29 cellular contexts compared by ENCODE assay signal in the genomic region with DNA sequence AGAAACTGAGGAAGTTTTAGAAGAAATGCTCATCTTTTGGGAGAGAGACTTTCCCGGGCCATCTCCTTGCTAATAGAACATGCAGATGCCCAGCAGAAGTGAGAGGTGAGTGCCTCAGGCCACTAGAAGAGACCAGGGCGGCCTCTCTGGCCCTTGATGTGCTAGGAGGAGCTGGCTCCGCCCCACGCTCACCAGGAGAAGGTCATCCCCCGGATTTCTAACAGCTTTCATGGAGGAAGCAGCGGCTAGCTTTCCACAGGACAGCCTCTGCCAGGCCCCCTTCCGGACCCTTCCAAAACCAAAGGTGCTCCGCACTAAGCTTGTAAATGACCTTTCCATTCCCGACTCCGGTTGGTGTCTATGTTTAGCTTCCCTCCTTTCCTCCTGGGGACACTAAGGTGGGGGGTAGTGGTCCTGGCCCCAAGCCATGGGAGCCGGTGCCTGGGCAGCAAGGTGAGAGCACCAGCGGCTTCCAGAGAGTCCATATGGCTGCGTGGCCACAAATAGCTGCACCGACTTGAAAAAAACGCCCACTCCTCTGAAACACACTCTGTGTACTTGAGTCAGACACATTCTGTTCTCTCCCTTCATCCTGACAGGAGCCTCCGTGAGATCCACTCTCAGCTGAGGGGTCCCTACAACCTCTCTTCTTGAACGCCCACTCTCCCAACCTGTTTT.
A peak's percentile ranks its signal among the peaks of the same experiment; 100 is the strongest.
DNase-seq lines count a peak whose midpoint lies in the region; ATAC-seq and TF ChIP-seq lines count a peak whose summit lies in the region.
"Had no signal": no experiment of that assay in that cellular context is flagged by ENCODE, and none has a peak within 500 bp of the region (broad histone marks: within the 10 kb centered on the region; RNA-seq: fewer than 3 reads in every experiment).

No MANE protein-coding gene starts in this region.

- no peaks in the 10 kb centered on the region for H4K20me1 ChIP-seq in BLaER1
- no peaks in the 10 kb centered on the region; the same call in 1 of the 2 replicates for H4K20me1 ChIP-seq in GM23338 (replicated peaks; ENCODE audit: insufficient read depth)

- H3K4me2 ChIP-seq in BLaER1, result peak overlapping the region; percentile 81; the same call in 1 of the 2 replicates
- no peak overlapping the region for H3K4me2 ChIP-seq in GM23338

- no peaks in the 10 kb centered on the region for H3K79me2 ChIP-seq in GM23338 (replicated peaks; ENCODE audit: insufficient read depth)

- H3K9ac ChIP-seq in BLaER1, result no peak overlapping the region

- H3K36me3 Mint-ChIP-seq in GM23338 (ENCODE audit: low read depth), result no peaks in the 10 kb centered on the region
- H3K36me3 Mint-ChIP-seq in brain, result no peaks in the 10 kb centered on the region
- no peaks in the 10 kb centered on the region for H3K36me3 Mint-ChIP-seq in activated T-helper 2 cell treated with anti-CD3 and anti-CD28 coated beads, Interferon-gamma antibody, Interleukin-2, Interleukin-4, amounts not matched to agents 10 μg/mL and 5 μg/mL and 100 μg/mL, durations not matched to agents 14 hours and 24 hours and 36 hours (ENCODE audit: low read depth)
- H3K36me3 Mint-ChIP-seq: activated naive CD8-positive, alpha-beta T cell had no signal

- H3K27me3 Mint-ChIP-seq in GM23338 (ENCODE audit: insufficient read depth, low read depth, poor library complexity) (peaks cover 2% of the 10 kb centered on the region), brain (peaks cover 2% of the 10 kb centered on the region)
- peaks cover 14% of the 10 kb centered on the region for H3K27me3 Mint-ChIP-seq in activated T-helper 2 cell treated with anti-CD3 and anti-CD28 coated beads, Interferon-gamma antibody, Interleukin-2, Interleukin-4, amounts not matched to agents 10 μg/mL and 5 μg/mL and 100 μg/mL, durations not matched to agents 14 hours and 24 hours and 36 hours (ENCODE audit: low read depth)

- H2AFZ ChIP-seq in GM23338, result peak overlapping the region; percentile 78; the same call in 1 of the 2 replicates

- no peak overlapping the region for H3K4me3 ChIP-seq in BLaER1
- H3K4me3 ChIP-seq in GM23338, result no peak overlapping the region
- H3K4me3 ChIP-seq: lower lobe of right lung, mucosa of descending colon, pancreas, right atrium auricular region, SK-N-MC, spleen had no signal

- H3K4me1 ChIP-seq in BLaER1, result peaks cover 31% of the 10 kb centered on the region
- H3K4me1 ChIP-seq in GM23338 (ENCODE audit: insufficient read depth), result no peaks in the 10 kb centered on the region
- H3K4me1 ChIP-seq: BE2C, lower lobe of right lung, pancreas, right atrium auricular region, spleen had no signal

- H3F3A ChIP-seq in GM23338 (replicated peaks; ENCODE audit: low read depth), result no peaks in the 10 kb centered on the region

- intact Hi-C loops in activated T-helper 2 cell treated with anti-CD3 and anti-CD28 coated beads, Interferon-gamma antibody, Interleukin-2, Interleukin-4, amounts not matched to agents 10 μg/mL and 5 μg/mL and 100 μg/mL, durations not matched to agents 14 hours and 24 hours and 36 hours (cut with micrococcal nuclease), result no loop called here

- H3K4me3 Mint-ChIP-seq in GM23338 (no peak overlapping the region), brain (no peak overlapping the region)
- no peak overlapping the region for H3K4me3 Mint-ChIP-seq in activated T-helper 2 cell treated with anti-CD3 and anti-CD28 coated beads, Interferon-gamma antibody, Interleukin-2, Interleukin-4, amounts not matched to agents 10 μg/mL and 5 μg/mL and 100 μg/mL, durations not matched to agents 14 hours and 24 hours and 36 hours (ENCODE audit: low read depth)
- H3K4me3 Mint-ChIP-seq: activated CD8-positive, alpha-beta T cell treated with anti-CD3 and anti-CD28 coated beads for 36 hours; activated naive CD8-positive, alpha-beta T cell; T-helper 1 cell treated with Interleukin-12 subunit alpha and Interleukin-12 subunit beta and Interleukin-4 antibody, amounts not matched to agents 30 μg/mL and 1 μg/mL, for 36 hours had no signal

- no peaks in the 10 kb centered on the region for H3K27me3 ChIP-seq in BLaER1
- H3K27me3 ChIP-seq in GM23338 (ENCODE audit: insufficient read depth), result no peaks in the 10 kb centered on the region
- H3K27me3 ChIP-seq: BE2C, pancreas, right atrium auricular region had no signal

- TF ChIP-seq CTCF in GM23338 (conservative IDR thresholded peaks at IDR 0.05; ENCODE audit: low read depth in 2 of 2) (no peak), brain (conservative IDR thresholded peaks at IDR 0.05) (no peak)

- ATAC-seq in GM23338 (peak; percentile 82), HG02759 (IDR thresholded peaks at IDR 0.05; ENCODE audit: unreplicated experiment) (no peak), HG03175 (IDR thresholded peaks at IDR 0.05; ENCODE audit: unreplicated experiment) (no peak)
- ATAC-seq: activated CD8-positive, alpha-beta T cell treated with anti-CD3 and anti-CD28 coated beads for 36 hours; lower lobe of right lung; mucosa of descending colon; pancreas had no signal

- H3K9me3 ChIP-seq in BLaER1, result no peaks in the 10 kb centered on the region; the same call in 1 of the 2 replicates
- H3K9me3 ChIP-seq: BE2C, lower lobe of right lung, mucosa of descending colon, pancreas, right atrium auricular region, spleen had no signal

- DNase-seq in GM23338 (ENCODE audit: low spot score), result peak; percentile 30
- DNase-seq in iPS-NIHi7 (ENCODE audit: extremely low spot score), result peak; percentile 49
- no peak for DNase-seq in activated T-helper 2 cell treated with anti-CD3 and anti-CD28 coated beads, Interferon-gamma antibody, Interleukin-2, Interleukin-4, amounts not matched to agents 10 μg/mL and 5 μg/mL and 100 μg/mL, durations not matched to agents 14 hours and 24 hours and 36 hours (ENCODE audit: low spot score)
- no peak for DNase-seq in NCI-H1417 treated with DMSO at 0.1 percent for 48 hours (lab: John Stamatoyannopoulos, UW)
- DNase-seq: activated CD8-positive, alpha-beta T cell treated with anti-CD3 and anti-CD28 coated beads for 36 hours; activated effector memory CD4-positive, alpha-beta T cell treated with Interleukin-2 at 50 U/mL for 16 hours; aorta; BE2C; dermis blood vessel endothelial cell; DMS53; GF-D8; IMR-90; kidney; lower lobe of right lung; mucosa of descending colon; NCI-H187; NCI-H226; OCI-M1; pancreas; spleen had no signal

- no peak overlapping the region for H3K27ac ChIP-seq in BLaER1
- no peak overlapping the region for H3K27ac ChIP-seq in GM23338 (ENCODE audit: low read depth)
- H3K27ac ChIP-seq: lower lobe of right lung, pancreas, right atrium auricular region, SK-N-MC, spleen had no signal

- no peaks in the 10 kb centered on the region for H3K36me3 ChIP-seq in BLaER1
- H3K36me3 ChIP-seq in GM23338 (ENCODE audit: insufficient read depth), result no peaks in the 10 kb centered on the region
- H3K36me3 ChIP-seq: BE2C, lower lobe of right lung, pancreas, right atrium auricular region, spleen had no signal

- H3K9me3 Mint-ChIP-seq in GM23338, result no peaks in the 10 kb centered on the region
- H3K9me3 Mint-ChIP-seq in brain, result peaks cover 0 to 11% (median 4%) of the 10 kb centered on the region in 5 experiments
- H3K9me3 Mint-ChIP-seq in activated T-helper 2 cell treated with anti-CD3 and anti-CD28 coated beads, Interferon-gamma antibody, Interleukin-2, Interleukin-4, amounts not matched to agents 10 μg/mL and 5 μg/mL and 100 μg/mL, durations not matched to agents 14 hours and 24 hours and 36 hours, result no peaks in the 10 kb centered on the region
- H3K9me3 Mint-ChIP-seq: activated CD8-positive, alpha-beta T cell treated with anti-CD3 and anti-CD28 coated beads for 36 hours; nephron; T-helper 1 cell treated with Interleukin-12 subunit alpha and Interleukin-12 subunit beta and Interleukin-4 antibody, amounts not matched to agents 30 μg/mL and 1 μg/mL, for 36 hours had no signal

- no peaks in the 10 kb centered on the region; the same call in 1 of the 2 replicates for H3K9me2 ChIP-seq in GM23338 (ENCODE audit: insufficient read depth)

- H3K27ac Mint-ChIP-seq in GM23338, result no peak overlapping the region
- peak overlapping the region in 3 of 5 experiments; percentile 31 to 58 (median 35) for H3K27ac Mint-ChIP-seq in brain
- H3K27ac Mint-ChIP-seq in activated T-helper 2 cell treated with anti-CD3 and anti-CD28 coated beads, Interferon-gamma antibody, Interleukin-2, Interleukin-4, amounts not matched to agents 10 μg/mL and 5 μg/mL and 100 μg/mL, durations not matched to agents 14 hours and 24 hours and 36 hours, result no peak overlapping the region
- H3K27ac Mint-ChIP-seq: activated CD8-positive, alpha-beta T cell treated with anti-CD3 and anti-CD28 coated beads for 36 hours; activated naive CD8-positive, alpha-beta T cell; nephron; T-helper 1 cell treated with Interleukin-12 subunit alpha and Interleukin-12 subunit beta and Interleukin-4 antibody, amounts not matched to agents 30 μg/mL and 1 μg/mL, for 36 hours had no signal

- H3K4me1 Mint-ChIP-seq in GM23338 (peaks cover 6% of the 10 kb centered on the region; the same call in 2 of the 3 replicates), brain (peaks cover 29% of the 10 kb centered on the region)
- H3K4me1 Mint-ChIP-seq in activated T-helper 2 cell treated with anti-CD3 and anti-CD28 coated beads, Interferon-gamma antibody, Interleukin-2, Interleukin-4, amounts not matched to agents 10 μg/mL and 5 μg/mL and 100 μg/mL, durations not matched to agents 14 hours and 24 hours and 36 hours (ENCODE audit: low read depth), result no peaks in the 10 kb centered on the region

TF ChIP-seq in GM23338, 12 proteins besides CTCF, POLR2A, EP300 and RAD21 (continues in another document):
- no peak for TF ChIP-seq STAT1 (IDR thresholded peaks at IDR 0.05; ENCODE audit: unreplicated experiment)
- no peak for TF ChIP-seq JUNB (IDR thresholded peaks at IDR 0.05; ENCODE audit: unreplicated experiment)

Comparison
In these comparisons a context has a peak if more than half of its experiments do, and no peak if none do; other contexts are left out.
1. DNase-seq: peak in GM23338 (single experiment) and iPS-NIHi7 (single experiment); none in activated T-helper 2 cell treated with anti-CD3 and anti-CD28 coated beads, Interferon-gamma antibody, Interleukin-2, Interleukin-4, amounts not matched to agents 10 μg/mL and 5 μg/mL and 100 μg/mL, durations not matched to agents 14 hours and 24 hours and 36 hours (single experiment) and NCI-H1417 treated with DMSO at 0.1 percent for 48 hours (single experiment).
2. H3K27ac Mint-ChIP-seq: peak in brain (3 of 5); none in GM23338 (single experiment) and activated T-helper 2 cell treated with anti-CD3 and anti-CD28 coated beads, Interferon-gamma antibody, Interleukin-2, Interleukin-4, amounts not matched to agents 10 μg/mL and 5 μg/mL and 100 μg/mL, durations not matched to agents 14 hours and 24 hours and 36 hours (single experiment).